In genomic region chr22:29306830-29307657, GRCh38 we compare ENCODE assay signal across 8 cellular contexts. TPM values are rescaled to one million over a fixed set of nuclear protein-coding genes. Genes with fewer than 3 reads are reported as not detected.
DNase-seq lines count a peak whose midpoint lies in the region; ATAC-seq and TF ChIP-seq lines count a peak whose summit lies in the region.

No MANE protein-coding gene starts in this region.

- H3K4me3 Mint-ChIP-seq in activated CD4-positive, alpha-beta memory T cell treated with anti-CD3 and anti-CD28 coated beads, Interleukin-2, amount 10 ng/mL, durations not matched to agents 7 days and 5 days, result peak overlapping the region; percentile 79

- H3K9me3 ChIP-seq in esophagus squamous epithelium, result no peaks in the 10 kb centered on the region
- H3K9me3 ChIP-seq in mucosa of descending colon, result no peaks in the 10 kb centered on the region
- no peaks in the 10 kb centered on the region for H3K9me3 ChIP-seq in tibial nerve

- peak overlapping the region; percentile 49 for H3K27ac Mint-ChIP-seq in activated CD4-positive, alpha-beta memory T cell treated with anti-CD3 and anti-CD28 coated beads, Interleukin-2, amount 10 ng/mL, durations not matched to agents 7 days and 5 days

- peak; percentile 74 for ATAC-seq in mucosa of descending colon
- no peak for ATAC-seq in GM19023 (IDR thresholded peaks at IDR 0.05; ENCODE audit: unreplicated experiment)

- H3K27ac ChIP-seq in esophagus squamous epithelium (peak overlapping the region; percentile 88 to 96 (median 90)), tibial nerve (peak overlapping the region; percentile 89 to 94 (median 92))

- H3K4me1 ChIP-seq in esophagus squamous epithelium (peaks cover 60 to 87% (median 60%) of the 10 kb centered on the region in 3 donors), mucosa of descending colon (ENCODE audit: low read depth) (peaks cover 62% of the 10 kb centered on the region), tibial nerve (peaks cover 0 to 71% (median 58%) of the 10 kb centered on the region in 4 donors)

- peaks cover 49% of the 10 kb centered on the region for H3K4me1 Mint-ChIP-seq in activated CD4-positive, alpha-beta memory T cell treated with anti-CD3 and anti-CD28 coated beads, Interleukin-2, amount 10 ng/mL, durations not matched to agents 7 days and 5 days

- CTCF ChIA-PET in activated CD4-positive, alpha-beta memory T cell treated with anti-CD3 and anti-CD28 coated beads, Interleukin-2, amount 10 ng/mL, durations not matched to agents 7 days and 5 days (lab: Charles Lee), result interaction anchor here (1.2 to 1.4 kb wide), 3 partner anchors 14 to 38 kb away, joined by 3 to 6 read pairs (median 4); no protein-coding TSS in a partner anchor

- TF ChIP-seq POLR2A in esophagus squamous epithelium (IDR thresholded peaks at IDR 0.05) (peak in 2 of 4 donors; percentile 44 to 70), tibial nerve (IDR thresholded peaks at IDR 0.05) (peak in 1 of 2 donors; percentile 67)

- DNase-seq in activated T-cell treated with anti-CD3 and anti-CD28 coated beads for 48 hours (ENCODE audit: low read depth) (peak; percentile 34), activated T-cell treated with anti-CD3 and anti-CD28 coated beads for 4 hours (no peak), NCI-H2029 (lab: John Stamatoyannopoulos, UW) (peak; percentile 33), esophagus squamous epithelium (lab: John Stamatoyannopoulos, UW) (no peak), mucosa of descending colon (peak; percentile 84 to 88 (median 85)), tibial nerve (ENCODE audit: low spot score in 2 of 2) (peak; percentile 74)
- peak; percentile 57 for DNase-seq in activated CD4-positive, alpha-beta memory T cell treated with anti-CD3 and anti-CD28 coated beads, Interleukin-2, amount 10 ng/mL, durations not matched to agents 7 days and 5 days

- peak overlapping the region; percentile 69 to 98 (median 74) for H3K4me3 ChIP-seq in esophagus squamous epithelium
- peak overlapping the region; percentile 75 for H3K4me3 ChIP-seq in mucosa of descending colon
- H3K4me3 ChIP-seq in tibial nerve, result peak overlapping the region; percentile 83 to 96 (median 90)

- TF ChIP-seq CTCF in esophagus squamous epithelium (IDR thresholded peaks at IDR 0.05) (peak in 2 of 6 experiments; percentile 2 to 9), mucosa of descending colon (IDR thresholded peaks at IDR 0.05) (no peak), tibial nerve (IDR thresholded peaks at IDR 0.05) (peak in 2 of 5 experiments; percentile 10 to 35)

- intact Hi-C loops in esophagus squamous epithelium (cut with DNase I), result no loop called here
- intact Hi-C loops in mucosa of descending colon (cut with DNase I, micrococcal nuclease), result no loop called here

- TF ChIP-seq EP300 in tibial nerve (IDR thresholded peaks at IDR 0.05), result peak in 1 of 2 donors; percentile 62

- H3K27me3 Mint-ChIP-seq in activated CD4-positive, alpha-beta memory T cell treated with anti-CD3 and anti-CD28 coated beads, Interleukin-2, amount 10 ng/mL, durations not matched to agents 7 days and 5 days, result peaks cover 5% of the 10 kb centered on the region

- H3K27me3 ChIP-seq in esophagus squamous epithelium (no peaks in the 10 kb centered on the region), tibial nerve (no peaks in the 10 kb centered on the region)

- peaks cover 6% of the 10 kb centered on the region for H3K36me3 Mint-ChIP-seq in activated CD4-positive, alpha-beta memory T cell treated with anti-CD3 and anti-CD28 coated beads, Interleukin-2, amount 10 ng/mL, durations not matched to agents 7 days and 5 days (ENCODE audit: low read depth)

- peaks cover 0 to 5% (median 0%) of the 10 kb centered on the region in 3 donors for H3K36me3 ChIP-seq in esophagus squamous epithelium
- H3K36me3 ChIP-seq in mucosa of descending colon (ENCODE audit: low read depth), result no peaks in the 10 kb centered on the region
- no peaks in the 10 kb centered on the region for H3K36me3 ChIP-seq in tibial nerve

- 0% methylated on average over 28 of the region's 86 CpGs; no CpG with 5 or more reads in 1 of the 2 donors for WGBS in esophagus squamous epithelium, 2 donors
- WGBS in tibial nerve, 2 donors, result 3 to 11% methylated on average over 21 to 30 of the region's 86 CpGs

- POLR2A ChIA-PET in activated CD4-positive, alpha-beta memory T cell treated with anti-CD3 and anti-CD28 coated beads, Interleukin-2, amount 10 ng/mL, durations not matched to agents 7 days and 5 days (lab: Charles Lee), result interaction anchor here (1.0 to 2.6 kb wide), 6 partner anchors 9 to 39 kb away, joined by 3 to 9 read pairs (median 4); partner anchors contain the start of gene EWSR1

- H3K9me3 Mint-ChIP-seq in activated CD4-positive, alpha-beta memory T cell treated with anti-CD3 and anti-CD28 coated beads, Interleukin-2, amount 10 ng/mL, durations not matched to agents 7 days and 5 days, result no peaks in the 10 kb centered on the region

RNA-seq across cellular contexts. Expression of gene GAS2L1, which starts 0.6 kb away (rescaled TPM):
- 10 to 100 TPM; 22.5 to 23.4 TPM for total RNA-seq in activated CD4-positive, alpha-beta memory T cell treated with anti-CD3 and anti-CD28 coated beads, Interleukin-2, amount 10 ng/mL, durations not matched to agents 7 days and 5 days
- total RNA-seq in esophagus squamous epithelium, result 10 to 100 TPM; 26.9 to 52.1 (median 36.9) TPM
- total RNA-seq in mucosa of descending colon, result 10 to 100 TPM; 19.7 to 34.7 (median 24.7) TPM
- total RNA-seq in tibial nerve, result 10 to 100 TPM; 30.3 to 43.5 (median 35.1) TPM

RNA-seq across cellular contexts. Expression of gene RASL10A, which starts 8.5 kb away (rescaled TPM):
- under 1 TPM; 0.38 to 0.78 TPM for total RNA-seq in activated CD4-positive, alpha-beta memory T cell treated with anti-CD3 and anti-CD28 coated beads, Interleukin-2, amount 10 ng/mL, durations not matched to agents 7 days and 5 days
- 1 to 10 TPM in 1 of 4 donors, under 1 TPM in 2, not detected in 1; 0.38 to 3.5 (median 0.75) TPM for total RNA-seq in esophagus squamous epithelium
- total RNA-seq in mucosa of descending colon, result 1 to 10 TPM; 1.1 to 2.3 (median 1.4) TPM
- 1 to 10 TPM in 3 of 4 donors, not detected in 1; 2.2 to 6.6 (median 3.3) TPM for total RNA-seq in tibial nerve

RNA-seq across cellular contexts. Expression of gene EWSR1, which starts 39.0 kb away (rescaled TPM):
- total RNA-seq in activated CD4-positive, alpha-beta memory T cell treated with anti-CD3 and anti-CD28 coated beads, Interleukin-2, amount 10 ng/mL, durations not matched to agents 7 days and 5 days, result 100 to 1,000 TPM; 308 to 311 TPM
- total RNA-seq in esophagus squamous epithelium (100 to 1,000 TPM; 124 to 217 (median 174) TPM), mucosa of descending colon (100 to 1,000 TPM; 176 to 227 (median 179) TPM), tibial nerve (100 to 1,000 TPM; 174 to 211 (median 188) TPM)

RNA-seq across cellular contexts. Expression of gene RHBDD3, which starts 39.3 kb away (rescaled TPM):
- total RNA-seq in activated CD4-positive, alpha-beta memory T cell treated with anti-CD3 and anti-CD28 coated beads, Interleukin-2, amount 10 ng/mL, durations not matched to agents 7 days and 5 days, result 10 to 100 TPM; 27.8 to 28.8 TPM
- 10 to 100 TPM; 14.3 to 28.2 (median 20.1) TPM for total RNA-seq in esophagus squamous epithelium
- total RNA-seq in mucosa of descending colon, result 10 to 100 TPM; 13.3 to 26.1 (median 19.1) TPM
- 10 to 100 TPM; 14.4 to 43.5 (median 32.6) TPM for total RNA-seq in tibial nerve

Comparison
In these comparisons a context has a peak if more than half of its experiments do, and no peak if none do; other contexts are left out.
1. DNase-seq: peak in activated T-cell treated with anti-CD3 and anti-CD28 coated beads for 48 hours (single experiment), NCI-H2029 (single experiment), activated CD4-positive, alpha-beta memory T cell treated with anti-CD3 and anti-CD28 coated beads, Interleukin-2, amount 10 ng/mL, durations not matched to agents 7 days and 5 days (single experiment), mucosa of descending colon (3 of 3) and tibial nerve (2 of 2); none in activated T-cell treated with anti-CD3 and anti-CD28 coated beads for 4 hours (single experiment) and esophagus squamous epithelium (single experiment).
2. Peak in every context shown above with its lines, with median percentiles within 50 percentile points of each other: H3K4me3 ChIP-seq.